Comparison of ENCODE assay signal across 10 cellular contexts in the genomic region with DNA sequence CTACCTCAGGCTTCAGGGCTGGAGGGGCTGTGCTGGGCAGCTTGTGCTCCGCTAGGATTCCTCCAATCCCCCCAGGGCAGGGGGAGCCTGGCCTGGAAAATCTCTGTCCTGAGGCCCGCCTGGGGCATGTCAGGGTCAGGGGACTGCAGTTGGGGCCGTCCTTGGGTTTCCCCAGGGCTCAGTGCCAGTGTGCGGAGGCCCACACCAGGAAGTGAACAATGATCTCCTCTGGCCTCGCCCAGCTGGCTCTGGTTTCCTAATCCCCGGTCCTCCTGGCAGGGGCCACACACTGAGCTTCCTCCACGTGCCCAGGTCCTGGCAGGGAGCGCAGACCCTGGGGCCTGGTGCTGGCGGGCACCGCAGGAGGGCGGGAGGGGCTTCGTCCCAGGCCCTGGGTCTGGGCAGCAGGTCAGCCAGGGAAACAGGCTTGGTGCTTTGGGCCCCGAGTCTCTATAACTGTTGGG. TPM values are rescaled to one million over a fixed set of nuclear protein-coding genes. Genes with fewer than 3 reads are reported as not detected.
DNase-seq lines count a peak whose midpoint lies in the region; ATAC-seq and TF ChIP-seq lines count a peak whose summit lies in the region.
"Had no signal": no experiment of that assay in that cellular context is flagged by ENCODE, and none has a peak within 500 bp of the region (broad histone marks: within the 10 kb centered on the region; RNA-seq: fewer than 3 reads in every experiment).

No MANE protein-coding gene starts in this region.

- in situ Hi-C loops in KBM-7 (cut with MboI; ENCODE audit: low pct_unique_long_range_greater_than_20kb, low sequenced_read_pairs), result no loop called here

- ATAC-seq in mucosa of descending colon (peak; percentile 84), HG03442 (IDR thresholded peaks at IDR 0.05; ENCODE audit: unreplicated experiment) (no peak)

- H3K4me1 Mint-ChIP-seq in endodermal cell, result no peaks in the 10 kb centered on the region

- no peaks in the 10 kb centered on the region for H3K36me3 Mint-ChIP-seq in endodermal cell (ENCODE audit: low read depth)

- H3K36me3 ChIP-seq in mucosa of descending colon (ENCODE audit: low read depth), result no peaks in the 10 kb centered on the region
- H3K36me3 ChIP-seq in endodermal cell (ENCODE audit: control insufficient read depth, insufficient read depth, low read length), result no peaks in the 10 kb centered on the region

- peaks cover 1% of the 10 kb centered on the region for H3K27me3 Mint-ChIP-seq in endodermal cell (ENCODE audit: insufficient read depth)

- intact Hi-C loops in mucosa of descending colon (cut with DNase I, micrococcal nuclease), result no loop called here

- no peak overlapping the region for H3K9ac ChIP-seq in endodermal cell (ENCODE audit: extremely low read depth, low read length, poor library complexity, severe bottlenecking)

- H3K27me3 ChIP-seq in endodermal cell (ENCODE audit: control insufficient read depth, insufficient read depth, low read length, poor library complexity, severe bottlenecking), result peaks cover 3% of the 10 kb centered on the region

- TF ChIP-seq CTCF in mucosa of descending colon (IDR thresholded peaks at IDR 0.05) (no peak), endodermal cell (conservative IDR thresholded peaks at IDR 0.05) (no peak)

- peak; percentile 29 for DNase-seq in Ammon's horn (ENCODE audit: low spot score)
- peak; percentile 47 for DNase-seq in MV-4-11 (lab: John Stamatoyannopoulos, UW)
- peak; percentile 16 for DNase-seq in dedifferentiated amniotic fluid mesenchymal stem cell (ENCODE audit: extremely low spot score)
- DNase-seq in mucosa of descending colon, result peak; percentile 85 to 88 (median 86)
- no peak for DNase-seq in activated CD4-positive, alpha-beta T cell treated with anti-CD3 and anti-CD28 coated beads for 48 hours
- DNase-seq in endodermal cell, result no peak
- no peak for DNase-seq in KBM-7
- DNase-seq: NCI-H2171; stimulated activated CD4-positive, alpha-beta T cell treated with anti-CD3 and anti-CD28 coated beads, Interleukin-4, amount 100 ng/mL, for 1 hour had no signal

- no peak overlapping the region for H3K4me3 Mint-ChIP-seq in endodermal cell

- no peak overlapping the region for H3K27ac Mint-ChIP-seq in endodermal cell

- H3K4me1 ChIP-seq in mucosa of descending colon (ENCODE audit: low read depth) (peaks cover 21% of the 10 kb centered on the region), endodermal cell (ENCODE audit: control insufficient read depth, insufficient read depth, low read length) (no peaks in the 10 kb centered on the region)

- 84 to 86% methylated on average over 8 to 13 of the region's 13 CpGs for WGBS in endodermal cell (ENCODE audit: insufficient coverage in 1 of 2, insufficient read length in 1 of 2), 2 experiments

- H3K9me3 Mint-ChIP-seq in endodermal cell, result no peaks in the 10 kb centered on the region

- H3K9me3 ChIP-seq in mucosa of descending colon (no peaks in the 10 kb centered on the region), endodermal cell (ENCODE audit: control insufficient read depth, low read length) (no peaks in the 10 kb centered on the region)

- H3K4me3 ChIP-seq in mucosa of descending colon (no peak overlapping the region), endodermal cell (ENCODE audit: low read length) (no peak overlapping the region)

- no peak overlapping the region for H3K27ac ChIP-seq in endodermal cell (ENCODE audit: low read depth, low read length)

RNA-seq across cellular contexts. Expression of a gene that starts 1.4 kb away (rescaled TPM):
- total RNA-seq in mucosa of descending colon (1,000 to 10,000 TPM in 2 of 3 donors, 100 to 1,000 TPM in 1; 379 to 1,246 (median 1,109) TPM), endodermal cell (not detected)
- not detected for polyA plus RNA-seq in endodermal cell (2013, experiment 1 of 2)
- polyA plus RNA-seq in endodermal cell (2013, experiment 2 of 2), result not detected

RNA-seq across cellular contexts. Expression of a gene that starts 36.8 kb away (rescaled TPM):
- total RNA-seq in mucosa of descending colon, result not detected
- total RNA-seq in endodermal cell, result under 1 TPM; 0.26 to 0.40 TPM
- 0.04 TPM for polyA plus RNA-seq in endodermal cell (2013, experiment 1 of 2)
- polyA plus RNA-seq in endodermal cell (2013, experiment 2 of 2), result not detected

Comparison
In these comparisons a context has a peak if more than half of its experiments do, and no peak if none do; other contexts are left out.
1. DNase-seq: peak in Ammon's horn (single experiment), MV-4-11 (single experiment), dedifferentiated amniotic fluid mesenchymal stem cell (single experiment) and mucosa of descending colon (3 of 3); none in activated CD4-positive, alpha-beta T cell treated with anti-CD3 and anti-CD28 coated beads for 48 hours (single experiment), endodermal cell (single experiment) and KBM-7 (single experiment).
2. RNA of a gene that starts 1.4 kb away (total RNA-seq): 379 to 1,246 TPM in mucosa of descending colon; not detected in endodermal cell; every median in the first group is over 100 times any median in the second.